ENCODE assay signal across 14 cellular contexts in genomic region chr20:46188866-46189265, GRCh38.
"Had no signal": no experiment of that assay in that cellular context is flagged by ENCODE, and none has a peak within 500 bp of the region (broad histone marks: within the 10 kb centered on the region; RNA-seq: fewer than 3 reads in every experiment).

No MANE protein-coding gene starts in this region.

- H3K36me3 ChIP-seq: adrenal gland, cardiac muscle cell, ovary, upper lobe of left lung had no signal

- H3K27ac Mint-ChIP-seq: activated CD4-positive, alpha-beta memory T cell treated with anti-CD3 and anti-CD28 coated beads for 36 hours; activated CD4-positive, alpha-beta T cell treated with anti-CD3 and anti-CD28 coated beads for 36 hours; activated naive CD4-positive, alpha-beta T cell treated with anti-CD3 and anti-CD28 coated beads, Interleukin-2, amount 50 U/mL, for 24 hours; mesothelial cell of epicardium; stimulated activated naive CD8-positive, alpha-beta T cell treated with anti-CD3 and anti-CD28 coated beads, Interleukin-15, amount 100 ng/mL, for 72 hours had no signal

- DNase-seq: activated CD4-positive, alpha-beta memory T cell treated with anti-CD3 and anti-CD28 coated beads for 36 hours; activated CD4-positive, alpha-beta T cell treated with anti-CD3 and anti-CD28 coated beads for 36 hours; activated effector memory CD4-positive, alpha-beta T cell treated with Interleukin-2 at 50 U/mL for 16 hours; activated T-cell treated with anti-CD3 and anti-CD28 coated beads, Interleukin-2, amount 50 U/mL, for 4 hours; adrenal gland; ovary; stimulated activated naive CD8-positive, alpha-beta T cell treated with anti-CD3 and anti-CD28 coated beads, Interleukin-15, amount 100 ng/mL, for 72 hours had no signal

- H3K4me3 Mint-ChIP-seq: activated CD4-positive, alpha-beta memory T cell treated with anti-CD3 and anti-CD28 coated beads for 36 hours; activated CD4-positive, alpha-beta T cell treated with anti-CD3 and anti-CD28 coated beads for 36 hours; activated naive CD4-positive, alpha-beta T cell treated with anti-CD3 and anti-CD28 coated beads, Interleukin-2, amount 50 U/mL, for 24 hours; activated T-cell treated with anti-CD3 and anti-CD28 coated beads, Interleukin-2, amount 50 U/mL, for 4 hours; mesothelial cell of epicardium; stimulated activated naive CD8-positive, alpha-beta T cell treated with anti-CD3 and anti-CD28 coated beads, Interleukin-15, amount 100 ng/mL, for 72 hours had no signal

- H3K27me3 ChIP-seq: adrenal gland, cardiac muscle cell, ovary, upper lobe of left lung had no signal

- H3K4me1 ChIP-seq: adrenal gland, upper lobe of left lung had no signal

- H3K27ac ChIP-seq: adrenal gland, cardiac muscle cell, ovary, upper lobe of left lung had no signal

- H3K9me3 ChIP-seq: adrenal gland, ovary, upper lobe of left lung had no signal

- H3K4me3 ChIP-seq: adrenal gland, cardiac muscle cell, lung, ovary, upper lobe of left lung had no signal

- H3K4me1 Mint-ChIP-seq: activated CD4-positive, alpha-beta T cell treated with anti-CD3 and anti-CD28 coated beads for 36 hours; activated naive CD4-positive, alpha-beta T cell treated with anti-CD3 and anti-CD28 coated beads, Interleukin-2, amount 50 U/mL, for 24 hours; mesothelial cell of epicardium; stimulated activated naive CD8-positive, alpha-beta T cell treated with anti-CD3 and anti-CD28 coated beads, Interleukin-15, amount 100 ng/mL, for 72 hours had no signal

- ATAC-seq: activated CD4-positive, alpha-beta T cell treated with anti-CD3 and anti-CD28 coated beads for 36 hours; activated T-cell treated with anti-CD3 and anti-CD28 coated beads, Interleukin-2, amount 50 U/mL, for 4 hours; esophagus mucosa; sciatic nerve; stimulated activated naive CD8-positive, alpha-beta T cell treated with anti-CD3 and anti-CD28 coated beads, Interleukin-15, amount 100 ng/mL, for 72 hours had no signal

- H3K36me3 Mint-ChIP-seq: activated CD4-positive, alpha-beta memory T cell treated with anti-CD3 and anti-CD28 coated beads for 36 hours; activated naive CD4-positive, alpha-beta T cell treated with anti-CD3 and anti-CD28 coated beads, Interleukin-2, amount 50 U/mL, for 24 hours; mesothelial cell of epicardium had no signal

- H3K9me3 Mint-ChIP-seq: activated CD4-positive, alpha-beta memory T cell treated with anti-CD3 and anti-CD28 coated beads for 36 hours; activated naive CD4-positive, alpha-beta T cell treated with anti-CD3 and anti-CD28 coated beads, Interleukin-2, amount 50 U/mL, for 24 hours; activated T-cell treated with anti-CD3 and anti-CD28 coated beads, Interleukin-2, amount 50 U/mL, for 4 hours; stimulated activated naive CD8-positive, alpha-beta T cell treated with anti-CD3 and anti-CD28 coated beads, Interleukin-15, amount 100 ng/mL, for 72 hours had no signal
